ENCODE assay signal across 18 cellular contexts in genomic region chr11:128470081-128470480, GRCh38.
A peak's percentile ranks its signal among the peaks of the same experiment; 100 is the strongest.
DNase-seq lines count a peak whose midpoint lies in the region; ATAC-seq, FAIRE-seq and TF ChIP-seq lines count a peak whose summit lies in the region.
"Had no signal": no experiment of that assay in that cellular context is flagged by ENCODE, and none has a peak within 500 bp of the region (broad histone marks: within the 10 kb centered on the region; RNA-seq: fewer than 3 reads in every experiment).

No MANE protein-coding gene starts in this region.

- no peaks in the 10 kb centered on the region for H3K9me3 ChIP-seq in CD4-positive, alpha-beta memory T cell (ENCODE audit: control insufficient read depth in 1 of 2, low read length in 2 of 2)
- no peaks in the 10 kb centered on the region for H3K9me3 ChIP-seq in muscle layer of duodenum (ENCODE audit: control insufficient read depth in 1 of 2, low read length in 2 of 2)
- H3K9me3 ChIP-seq: BLaER1, gastrocnemius medialis had no signal

- peaks cover 95 to 96% of the 10 kb centered on the region in 2 donors for H3K36me3 Mint-ChIP-seq in CD4-positive, alpha-beta memory T cell
- peaks cover 100% of the 10 kb centered on the region for H3K36me3 Mint-ChIP-seq in activated T-helper 17 cell treated with anti-CD3 and anti-CD28 coated beads, Interleukin-2, amount 50 U/mL, for 72 hours (ENCODE audit: low read depth)
- H3K36me3 Mint-ChIP-seq in MCF 10A (ENCODE audit: insufficient read depth, unreplicated experiment): peaks cover 21% of the 10 kb centered on the region

- H3K4me1 ChIP-seq in CD4-positive, alpha-beta memory T cell (ENCODE audit: insufficient read depth, low read length): peaks cover 100% of the 10 kb centered on the region
- H3K4me1 ChIP-seq in KMS-11 (ENCODE audit: low read depth, poor library complexity, severe bottlenecking) (peaks cover 87% of the 10 kb centered on the region), muscle layer of duodenum (ENCODE audit: control insufficient read depth in 1 of 2, insufficient read depth in 2 of 2, low read length in 2 of 2) (peaks cover 14 to 34% of the 10 kb centered on the region in 2 donors)

- peaks cover 75% of the 10 kb centered on the region for H3K36me3 ChIP-seq in CD4-positive, alpha-beta memory T cell (ENCODE audit: insufficient read depth, low read length)
- H3K36me3 ChIP-seq in KMS-11 (ENCODE audit: insufficient read depth): no peaks in the 10 kb centered on the region
- peaks cover 14 to 19% of the 10 kb centered on the region in 2 donors for H3K36me3 ChIP-seq in muscle layer of duodenum (ENCODE audit: control insufficient read depth in 1 of 2, insufficient read depth in 2 of 2, low read length in 2 of 2)
- H3K36me3 ChIP-seq: neural progenitor cell had no signal

- no peaks in the 10 kb centered on the region for H4K20me1 ChIP-seq in KMS-11 (ENCODE audit: insufficient read depth)

- DNase-seq in CD4-positive, alpha-beta memory T cell: peak; percentile 66 to 87 (median 80)
- DNase-seq in urothelium cell line (ENCODE audit: low spot score) (no peak), MCF 10A (ENCODE audit: unreplicated experiment) (no peak), substantia nigra (lab: John Stamatoyannopoulos, UW) (no peak), NCI-H345 treated with DMSO at 0.1 percent for 48 hours (lab: John Stamatoyannopoulos, UW; ENCODE audit: unreplicated experiment) (no peak)
- DNase-seq: dermis blood vessel endothelial cell, gastrocnemius medialis, MV-4-11, NCI-H446 had no signal

- TF ChIP-seq CTCF in KMS-11 (conservative IDR thresholded peaks at IDR 0.05; ENCODE audit: low read depth, low read length) (no peak), MCF 10A (IDR thresholded peaks at IDR 0.05; ENCODE audit: unreplicated experiment) (no peak)

- peaks cover 28% of the 10 kb centered on the region; the same call in 1 of the 2 replicates for H3K79me2 ChIP-seq in KMS-11 (ENCODE audit: insufficient read depth, low read depth)

- H3K9ac ChIP-seq in KMS-11: peak overlapping the region; percentile 9; the same call in 1 of the 2 replicates
- H3K9ac ChIP-seq: BLaER1, neural progenitor cell had no signal

- no TSS peak for BruUV-seq in MCF 10A (replicated peaks; lab: Mats Ljungman, UMichigan)

- H2AFZ ChIP-seq in KMS-11 (ENCODE audit: low read depth): no peak overlapping the region
- H2AFZ ChIP-seq: neural progenitor cell had no signal

- intact Hi-C loops in CD4-positive, alpha-beta memory T cell (cut with micrococcal nuclease): loop anchor here (5.0 to 10.0 kb wide), 2 partner anchors 37 to 435 kb away; no protein-coding TSS in a partner anchor
- intact Hi-C loops in MCF 10A (cut with micrococcal nuclease): no loop called here

- peak overlapping the region in 1 of 2 donors; percentile 11 for H3K4me3 ChIP-seq in CD4-positive, alpha-beta memory T cell (ENCODE audit: low read length in 2 of 2)
- H3K4me3 ChIP-seq in KMS-11 (IDR thresholded peaks at IDR 0.05; ENCODE audit: insufficient read depth, low read depth, low read length) (no peak overlapping the region), muscle layer of duodenum (ENCODE audit: low read depth in 1 of 2, low read length in 2 of 2) (no peak overlapping the region)
- H3K4me3 ChIP-seq: BLaER1, gastrocnemius medialis, neural progenitor cell, smooth muscle cell had no signal

- H3K4me1 Mint-ChIP-seq in CD4-positive, alpha-beta memory T cell: peaks cover 89 to 98% (median 94%) of the 10 kb centered on the region in 4 donors
- H3K4me1 Mint-ChIP-seq in activated T-helper 17 cell treated with anti-CD3 and anti-CD28 coated beads, Interleukin-2, amount 50 U/mL, for 72 hours: peaks cover 92% of the 10 kb centered on the region
- H3K4me1 Mint-ChIP-seq in MCF 10A (ENCODE audit: insufficient read depth, unreplicated experiment): peaks cover 43% of the 10 kb centered on the region

- H3K27me3 Mint-ChIP-seq in CD4-positive, alpha-beta memory T cell: no peaks in the 10 kb centered on the region
- H3K27me3 Mint-ChIP-seq in activated T-helper 17 cell treated with anti-CD3 and anti-CD28 coated beads, Interleukin-2, amount 50 U/mL, for 72 hours: no peaks in the 10 kb centered on the region
- no peaks in the 10 kb centered on the region for H3K27me3 Mint-ChIP-seq in MCF 10A (ENCODE audit: insufficient read depth, unreplicated experiment)

- peak overlapping the region; percentile 93 for H3K4me2 ChIP-seq in KMS-11
- H3K4me2 ChIP-seq: BLaER1, neural progenitor cell, smooth muscle cell had no signal

- CTCF ChIA-PET in CD4-positive, alpha-beta memory T cell (lab: Charles Lee; ENCODE audit: partially characterized antibody): interaction anchor here (1.4 to 3.5 kb wide), 5 partner anchors 12 to 159 kb away, joined by 3 to 21 read pairs (median 12); no protein-coding TSS in a partner anchor
- CTCF ChIA-PET in MCF 10A (lab: Yijun Ruan, JAX): interaction anchor here (0.7 kb wide), 1 partner anchor 158 kb away, joined by 4 read pairs; no protein-coding TSS in a partner anchor

- POLR2A ChIA-PET in CD4-positive, alpha-beta memory T cell (lab: Charles Lee; ENCODE audit: partially characterized antibody): interaction anchor here (0.7 to 23.5 kb wide), 10 partner anchors 8 to 216 kb away, joined by 3 to 1488 read pairs (median 166); no protein-coding TSS in a partner anchor
- POLR2A ChIA-PET in MCF 10A (lab: Yijun Ruan, JAX): no interaction called here

- H3K9me3 Mint-ChIP-seq in CD4-positive, alpha-beta memory T cell: peaks cover 0 to 4% (median 0%) of the 10 kb centered on the region in 8 donors
- no peaks in the 10 kb centered on the region for H3K9me3 Mint-ChIP-seq in activated T-helper 17 cell treated with anti-CD3 and anti-CD28 coated beads, Interleukin-2, amount 50 U/mL, for 72 hours
- no peaks in the 10 kb centered on the region for H3K9me3 Mint-ChIP-seq in MCF 10A (ENCODE audit: unreplicated experiment)
- H3K9me3 Mint-ChIP-seq: neural progenitor cell had no signal

- FAIRE-seq in urothelium cell line (lab: Jason Lieb, UNC): no peak
- FAIRE-seq: TTC549 had no signal

- ATAC-seq in activated T-helper 17 cell treated with anti-CD3 and anti-CD28 coated beads, Interleukin-2, amount 50 U/mL, for 72 hours (replicated peaks): peak; percentile 29
- ATAC-seq: gastrocnemius medialis had no signal

- H3K27ac Mint-ChIP-seq in CD4-positive, alpha-beta memory T cell: peak overlapping the region; percentile 98 to 99 (median 99)
- peak overlapping the region; percentile 100 for H3K27ac Mint-ChIP-seq in activated T-helper 17 cell treated with anti-CD3 and anti-CD28 coated beads, Interleukin-2, amount 50 U/mL, for 72 hours
- no peak overlapping the region for H3K27ac Mint-ChIP-seq in MCF 10A (ENCODE audit: low read depth, unreplicated experiment)
- H3K27ac Mint-ChIP-seq: neural progenitor cell had no signal

- no peaks in the 10 kb centered on the region for H3K27me3 ChIP-seq in CD4-positive, alpha-beta memory T cell (ENCODE audit: insufficient read depth, low read length)
- H3K27me3 ChIP-seq in KMS-11 (ENCODE audit: insufficient read depth, low read depth) (no peaks in the 10 kb centered on the region), muscle layer of duodenum (ENCODE audit: low read depth, low read length) (no peaks in the 10 kb centered on the region)
- H3K27me3 ChIP-seq: BLaER1, gastrocnemius medialis, neural progenitor cell had no signal

- H3K4me3 Mint-ChIP-seq in CD4-positive, alpha-beta memory T cell: peak overlapping the region; percentile 69 to 93 (median 80)
- peak overlapping the region; percentile 99 for H3K4me3 Mint-ChIP-seq in activated T-helper 17 cell treated with anti-CD3 and anti-CD28 coated beads, Interleukin-2, amount 50 U/mL, for 72 hours
- H3K4me3 Mint-ChIP-seq in MCF 10A (ENCODE audit: unreplicated experiment): no peak overlapping the region
- H3K4me3 Mint-ChIP-seq: neural progenitor cell had no signal

- H3K27ac ChIP-seq in CD4-positive, alpha-beta memory T cell (ENCODE audit: low read depth, low read length): peak overlapping the region; percentile 94
- peak overlapping the region; percentile 81 for H3K27ac ChIP-seq in KMS-11
- peak overlapping the region; percentile 21 for H3K27ac ChIP-seq in muscle layer of duodenum (ENCODE audit: low read length)
- no peak overlapping the region for H3K27ac ChIP-seq in substantia nigra (ENCODE audit: low read depth, low read length, poor library complexity, severe bottlenecking)
- H3K27ac ChIP-seq: BLaER1, HL-60, neural progenitor cell, RWPE1 had no signal

Comparison
In these comparisons a context has a peak if more than half of its experiments do, and no peak if none do; other contexts are left out.
1. DNase-seq: peak in CD4-positive, alpha-beta memory T cell (5 of 5); none in urothelium cell line (single experiment), MCF 10A (single experiment), substantia nigra (0 of 49) and NCI-H345 treated with DMSO at 0.1 percent for 48 hours (single experiment).